In genomic region chr5:131682824-131683223, GRCh38 we compare ENCODE assay signal across 1 cellular context.
TF ChIP-seq lines count a peak whose summit lies in the region.

No MANE protein-coding gene starts in this region.

TF ChIP-seq in GM12878, 131 proteins besides CTCF, POLR2A, EP300 and RAD21 (continued from another document):
- TF ChIP-seq, protein P1, sequence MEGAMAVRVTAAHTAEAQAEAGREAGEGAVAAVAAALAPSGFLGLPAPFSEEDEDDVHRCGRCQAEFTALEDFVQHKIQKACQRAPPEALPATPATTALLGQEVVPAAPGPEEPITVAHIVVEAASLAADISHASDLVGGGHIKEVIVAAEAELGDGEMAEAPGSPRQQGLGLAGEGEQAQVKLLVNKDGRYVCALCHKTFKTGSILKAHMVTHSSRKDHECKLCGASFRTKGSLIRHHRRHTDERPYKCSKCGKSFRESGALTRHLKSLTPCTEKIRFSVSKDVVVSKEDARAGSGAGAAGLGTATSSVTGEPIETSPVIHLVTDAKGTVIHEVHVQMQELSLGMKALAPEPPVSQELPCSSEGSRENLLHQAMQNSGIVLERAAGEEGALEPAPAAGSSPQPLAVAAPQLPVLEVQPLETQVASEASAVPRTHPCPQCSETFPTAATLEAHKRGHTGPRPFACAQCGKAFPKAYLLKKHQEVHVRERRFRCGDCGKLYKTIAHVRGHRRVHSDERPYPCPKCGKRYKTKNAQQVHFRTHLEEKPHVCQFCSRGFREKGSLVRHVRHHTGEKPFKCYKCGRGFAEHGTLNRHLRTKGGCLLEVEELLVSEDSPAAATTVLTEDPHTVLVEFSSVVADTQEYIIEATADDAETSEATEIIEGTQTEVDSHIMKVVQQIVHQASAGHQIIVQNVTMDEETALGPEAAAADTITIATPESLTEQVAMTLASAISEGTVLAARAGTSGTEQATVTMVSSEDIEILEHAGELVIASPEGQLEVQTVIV (IDR thresholded peaks at IDR 0.05; ENCODE audit: borderline replicate concordance, partially characterized antibody) = no peak
- TF ChIP-seq SREBF2 (IDR thresholded peaks at IDR 0.05; ENCODE audit: low read length) (no peak), SRF (IDR thresholded peaks at IDR 0.05; ENCODE audit: low read depth in 2 of 2, low read length in 2 of 2) (no peak), MEF2A (IDR thresholded peaks at IDR 0.05; ENCODE audit: insufficient read depth, low read depth, low read length) (no peak), RB1 (IDR thresholded peaks at IDR 0.05; ENCODE audit: borderline replicate concordance) (no peak)
- TF ChIP-seq, protein P2, sequence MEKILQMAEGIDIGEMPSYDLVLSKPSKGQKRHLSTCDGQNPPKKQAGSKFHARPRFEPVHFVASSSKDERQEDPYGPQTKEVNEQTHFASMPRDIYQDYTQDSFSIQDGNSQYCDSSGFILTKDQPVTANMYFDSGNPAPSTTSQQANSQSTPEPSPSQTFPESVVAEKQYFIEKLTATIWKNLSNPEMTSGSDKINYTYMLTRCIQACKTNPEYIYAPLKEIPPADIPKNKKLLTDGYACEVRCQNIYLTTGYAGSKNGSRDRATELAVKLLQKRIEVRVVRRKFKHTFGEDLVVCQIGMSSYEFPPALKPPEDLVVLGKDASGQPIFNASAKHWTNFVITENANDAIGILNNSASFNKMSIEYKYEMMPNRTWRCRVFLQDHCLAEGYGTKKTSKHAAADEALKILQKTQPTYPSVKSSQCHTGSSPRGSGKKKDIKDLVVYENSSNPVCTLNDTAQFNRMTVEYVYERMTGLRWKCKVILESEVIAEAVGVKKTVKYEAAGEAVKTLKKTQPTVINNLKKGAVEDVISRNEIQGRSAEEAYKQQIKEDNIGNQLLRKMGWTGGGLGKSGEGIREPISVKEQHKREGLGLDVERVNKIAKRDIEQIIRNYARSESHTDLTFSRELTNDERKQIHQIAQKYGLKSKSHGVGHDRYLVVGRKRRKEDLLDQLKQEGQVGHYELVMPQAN (conservative IDR thresholded peaks at IDR 0.05) = no peak
